Comparison of ENCODE assay signal across 8 cellular contexts in the genomic region with DNA sequence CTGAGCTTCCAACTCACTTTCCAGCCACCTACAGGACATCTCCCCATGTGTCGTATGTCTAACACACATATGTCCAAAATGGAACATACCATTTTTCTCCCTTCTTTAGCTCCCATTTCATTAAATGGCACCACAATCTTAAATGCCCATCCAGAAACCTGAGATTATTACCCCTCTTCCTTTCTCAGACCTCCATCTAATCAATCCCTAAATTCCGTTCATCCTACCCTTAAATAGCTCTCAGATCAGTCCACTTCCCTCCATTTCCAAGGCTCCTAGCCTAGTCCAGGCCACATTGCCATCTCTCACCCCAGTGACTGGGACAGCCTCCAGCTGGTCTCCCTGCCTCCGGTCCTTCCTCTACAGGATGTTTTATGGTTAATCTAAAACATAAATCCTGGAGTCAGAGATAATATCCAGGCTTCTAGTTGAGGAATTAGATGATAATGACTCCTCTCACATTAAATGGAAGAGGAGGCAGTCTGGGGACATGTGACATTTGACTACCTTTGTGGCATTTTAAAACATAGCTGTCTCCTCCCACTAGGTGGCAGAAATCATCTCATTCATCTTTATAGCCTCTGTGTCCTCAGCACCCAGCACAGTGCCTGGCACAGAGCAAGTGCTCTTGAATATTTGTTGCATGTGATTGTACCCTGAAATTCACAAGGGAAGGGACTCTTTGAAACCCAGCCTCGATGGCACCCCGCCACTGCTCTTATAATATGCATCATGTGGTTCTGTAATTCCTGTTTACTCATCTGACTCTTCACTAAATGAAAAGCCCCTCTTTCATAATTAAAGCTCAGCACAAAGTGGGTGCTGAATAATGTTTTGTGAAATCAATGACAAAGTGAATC.
DNase-seq lines count a peak whose midpoint lies in the region; ATAC-seq and TF ChIP-seq lines count a peak whose summit lies in the region.

No MANE protein-coding gene starts in this region.

- H3K4me3 ChIP-seq in choroid plexus epithelial cell (ENCODE audit: low read depth, low read length): no peak overlapping the region
- no peak overlapping the region for H3K4me3 ChIP-seq in neutrophil (ENCODE audit: low read depth in 1 of 2, low read length in 1 of 2)

- H3K4me1 ChIP-seq in neutrophil (ENCODE audit: control insufficient read depth in 1 of 2, insufficient read depth in 1 of 2, low read depth in 1 of 2, low read length in 1 of 2): no peaks in the 10 kb centered on the region

- H3K4me3 Mint-ChIP-seq in activated naive CD8-positive, alpha-beta T cell treated with anti-CD3 and anti-CD28 coated beads, Interleukin-2, amount 10 ng/mL, durations not matched to agents 7 days and 5 days: no peak overlapping the region
- H3K4me3 Mint-ChIP-seq in activated naive CD8-positive, alpha-beta T cell treated with anti-CD3 and anti-CD28 coated beads for 36 hours: no peak overlapping the region

- no peak overlapping the region for H3K27ac ChIP-seq in neutrophil

- H3K9me3 ChIP-seq in neutrophil: no peaks in the 10 kb centered on the region

- no peaks in the 10 kb centered on the region for H3K36me3 Mint-ChIP-seq in activated naive CD8-positive, alpha-beta T cell treated with anti-CD3 and anti-CD28 coated beads, Interleukin-2, amount 10 ng/mL, durations not matched to agents 7 days and 5 days
- no peaks in the 10 kb centered on the region for H3K36me3 Mint-ChIP-seq in activated naive CD8-positive, alpha-beta T cell treated with anti-CD3 and anti-CD28 coated beads for 36 hours

- no peaks in the 10 kb centered on the region for H3K4me1 Mint-ChIP-seq in activated naive CD8-positive, alpha-beta T cell treated with anti-CD3 and anti-CD28 coated beads, Interleukin-2, amount 10 ng/mL, durations not matched to agents 7 days and 5 days
- H3K4me1 Mint-ChIP-seq in activated naive CD8-positive, alpha-beta T cell treated with anti-CD3 and anti-CD28 coated beads for 36 hours: no peaks in the 10 kb centered on the region

- no peak overlapping the region for H3K27ac Mint-ChIP-seq in activated naive CD8-positive, alpha-beta T cell treated with anti-CD3 and anti-CD28 coated beads, Interleukin-2, amount 10 ng/mL, durations not matched to agents 7 days and 5 days
- H3K27ac Mint-ChIP-seq in activated naive CD8-positive, alpha-beta T cell treated with anti-CD3 and anti-CD28 coated beads for 36 hours: no peak overlapping the region

- peak; percentile 63 for ATAC-seq in activated naive CD8-positive, alpha-beta T cell treated with anti-CD3 and anti-CD28 coated beads, Interleukin-2, amount 10 ng/mL, durations not matched to agents 7 days and 5 days (ENCODE audit: low read depth)
- ATAC-seq in HG03432 (IDR thresholded peaks at IDR 0.05; ENCODE audit: unreplicated experiment) (no peak), GM18502 (IDR thresholded peaks at IDR 0.05; ENCODE audit: poor library complexity, unreplicated experiment) (no peak), HG02763 (IDR thresholded peaks at IDR 0.05; ENCODE audit: unreplicated experiment) (no peak)

- peaks cover 27% of the 10 kb centered on the region for H3K27me3 Mint-ChIP-seq in activated naive CD8-positive, alpha-beta T cell treated with anti-CD3 and anti-CD28 coated beads, Interleukin-2, amount 10 ng/mL, durations not matched to agents 7 days and 5 days
- H3K27me3 Mint-ChIP-seq in activated naive CD8-positive, alpha-beta T cell treated with anti-CD3 and anti-CD28 coated beads for 36 hours: peaks cover 10% of the 10 kb centered on the region

- POLR2A ChIA-PET in activated naive CD8-positive, alpha-beta T cell treated with anti-CD3 and anti-CD28 coated beads, Interleukin-2, amount 10 ng/mL, durations not matched to agents 7 days and 5 days (lab: Charles Lee): interaction anchor here (1.4 kb wide), 1 partner anchor 81 kb away, joined by 5 read pairs; no protein-coding TSS in a partner anchor

- DNase-seq in activated naive CD8-positive, alpha-beta T cell treated with anti-CD3 and anti-CD28 coated beads, Interleukin-2, amount 10 ng/mL, durations not matched to agents 7 days and 5 days: no peak
- no peak for DNase-seq in activated naive CD8-positive, alpha-beta T cell treated with anti-CD3 and anti-CD28 coated beads for 36 hours
- DNase-seq in NCI-H1694 (lab: John Stamatoyannopoulos, UW) (peak; percentile 39), choroid plexus epithelial cell (ENCODE audit: low read depth) (no peak)

- H3K36me3 ChIP-seq in neutrophil: no peaks in the 10 kb centered on the region

- TF ChIP-seq CTCF in choroid plexus epithelial cell (conservative IDR thresholded peaks at IDR 0.05; ENCODE audit: low read depth, low read length) (peak; percentile 51), neutrophil (IDR thresholded peaks at IDR 0.05) (peak; percentile 19)

- no peaks in the 10 kb centered on the region for H3K9me3 Mint-ChIP-seq in activated naive CD8-positive, alpha-beta T cell treated with anti-CD3 and anti-CD28 coated beads, Interleukin-2, amount 10 ng/mL, durations not matched to agents 7 days and 5 days
- no peaks in the 10 kb centered on the region for H3K9me3 Mint-ChIP-seq in activated naive CD8-positive, alpha-beta T cell treated with anti-CD3 and anti-CD28 coated beads for 36 hours

- H3K27me3 ChIP-seq in neutrophil: no peaks in the 10 kb centered on the region
